ENCODE assay signal across 8 cellular contexts in the genomic region with DNA sequence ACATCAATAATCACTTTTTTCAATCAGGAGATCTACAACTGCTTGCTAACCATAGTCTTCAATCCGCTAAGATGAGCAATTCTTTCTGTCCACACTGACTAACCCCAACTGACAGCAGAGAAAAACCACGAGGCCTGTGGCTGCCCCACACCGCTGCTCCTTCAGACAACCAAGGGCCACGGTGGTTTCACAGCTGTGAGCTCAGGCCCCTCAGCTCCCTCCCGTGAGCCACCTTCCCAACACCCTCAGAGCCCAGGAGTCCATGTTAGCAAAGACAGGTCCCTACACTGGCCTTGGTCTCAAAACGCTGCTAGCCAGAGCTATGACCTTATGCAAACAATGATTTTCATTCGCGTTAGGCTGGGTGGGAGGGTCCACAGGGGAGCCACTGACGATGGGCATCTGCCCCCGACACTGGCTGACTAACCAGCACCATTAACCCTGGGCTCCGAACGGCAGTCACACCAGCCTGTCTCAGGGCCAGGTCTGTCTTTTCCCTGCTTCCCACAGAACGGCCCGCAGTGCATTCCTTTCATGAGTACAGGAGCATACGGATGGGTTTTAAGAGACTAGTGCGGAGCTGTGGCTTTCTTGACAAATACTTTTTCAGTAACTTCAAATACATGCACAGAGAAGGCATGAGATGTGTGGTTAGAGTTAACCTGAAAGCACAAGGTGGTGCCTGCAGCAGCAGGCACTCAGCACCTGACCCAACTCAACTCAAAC.
DNase-seq lines count a peak whose midpoint lies in the region; ATAC-seq and TF ChIP-seq lines count a peak whose summit lies in the region.

No MANE protein-coding gene starts in this region.

- peaks cover 46% of the 10 kb centered on the region for H3K4me1 ChIP-seq in body of pancreas
- peaks cover 6% of the 10 kb centered on the region for H3K4me1 ChIP-seq in colonic mucosa

- H3K27ac ChIP-seq in body of pancreas (peak overlapping the region in 3 of 4 donors; percentile 15 to 42 (median 41)), colonic mucosa (no peak overlapping the region)

- TF ChIP-seq CTCF in body of pancreas (IDR thresholded peaks at IDR 0.05) (no peak), omental fat pad (IDR thresholded peaks at IDR 0.05) (no peak), colonic mucosa (IDR thresholded peaks at IDR 0.05) (no peak)

- H3K4me3 ChIP-seq in body of pancreas (no peak overlapping the region), colonic mucosa (no peak overlapping the region)

- TF ChIP-seq POLR2A in body of pancreas (IDR thresholded peaks at IDR 0.05), result no peak

- no peaks in the 10 kb centered on the region for H3K36me3 ChIP-seq in body of pancreas (replicated peaks in 1 of 2; ENCODE audit: insufficient read depth in 1 of 2, low read depth in 2 of 2)
- H3K36me3 ChIP-seq in colonic mucosa, result no peaks in the 10 kb centered on the region

- WGBS in body of pancreas, 2 donors, result 29 to 38% methylated on average over 16 of the region's 16 CpGs

- ATAC-seq in GM18508 (IDR thresholded peaks at IDR 0.05; ENCODE audit: insufficient read depth, unreplicated experiment), result peak; percentile 58
- ATAC-seq in HG02763 (IDR thresholded peaks at IDR 0.05; ENCODE audit: unreplicated experiment), result peak; percentile 63
- peak; percentile 64 for ATAC-seq in SK-N-SH treated with all-trans-retinoic acid at 6 μM for 48 hours
- ATAC-seq in body of pancreas, result peak; percentile 28
- ATAC-seq in omental fat pad (ENCODE audit: low FRiP score), result peak; percentile 57

- no peak overlapping the region for H3K9ac ChIP-seq in colonic mucosa (ENCODE audit: low read depth in 2 of 2, low read length in 2 of 2)

- DNase-seq in body of pancreas (peak in 1 of 4 donors; percentile 37), omental fat pad (ENCODE audit: low spot score) (no peak), colonic mucosa (no peak), ecto neural progenitor cell (ENCODE audit: low spot score) (no peak), SHP77 treated with DMSO at 0.1 percent for 48 hours (lab: John Stamatoyannopoulos, UW) (no peak)

- H3K27me3 ChIP-seq in body of pancreas (no peaks in the 10 kb centered on the region), colonic mucosa (no peaks in the 10 kb centered on the region)

- no peaks in the 10 kb centered on the region for H3K9me3 ChIP-seq in body of pancreas
- no peaks in the 10 kb centered on the region for H3K9me3 ChIP-seq in colonic mucosa

- intact Hi-C loops in body of pancreas (cut with DNase I), result no loop called here
- intact Hi-C loops in colonic mucosa (cut with DNase I), result no loop called here

TF ChIP-seq in SK-N-SH treated with all-trans-retinoic acid at 6 μM for 48 hours, 23 proteins besides CTCF, POLR2A, EP300 and RAD21:
- TF ChIP-seq, protein P1, sequence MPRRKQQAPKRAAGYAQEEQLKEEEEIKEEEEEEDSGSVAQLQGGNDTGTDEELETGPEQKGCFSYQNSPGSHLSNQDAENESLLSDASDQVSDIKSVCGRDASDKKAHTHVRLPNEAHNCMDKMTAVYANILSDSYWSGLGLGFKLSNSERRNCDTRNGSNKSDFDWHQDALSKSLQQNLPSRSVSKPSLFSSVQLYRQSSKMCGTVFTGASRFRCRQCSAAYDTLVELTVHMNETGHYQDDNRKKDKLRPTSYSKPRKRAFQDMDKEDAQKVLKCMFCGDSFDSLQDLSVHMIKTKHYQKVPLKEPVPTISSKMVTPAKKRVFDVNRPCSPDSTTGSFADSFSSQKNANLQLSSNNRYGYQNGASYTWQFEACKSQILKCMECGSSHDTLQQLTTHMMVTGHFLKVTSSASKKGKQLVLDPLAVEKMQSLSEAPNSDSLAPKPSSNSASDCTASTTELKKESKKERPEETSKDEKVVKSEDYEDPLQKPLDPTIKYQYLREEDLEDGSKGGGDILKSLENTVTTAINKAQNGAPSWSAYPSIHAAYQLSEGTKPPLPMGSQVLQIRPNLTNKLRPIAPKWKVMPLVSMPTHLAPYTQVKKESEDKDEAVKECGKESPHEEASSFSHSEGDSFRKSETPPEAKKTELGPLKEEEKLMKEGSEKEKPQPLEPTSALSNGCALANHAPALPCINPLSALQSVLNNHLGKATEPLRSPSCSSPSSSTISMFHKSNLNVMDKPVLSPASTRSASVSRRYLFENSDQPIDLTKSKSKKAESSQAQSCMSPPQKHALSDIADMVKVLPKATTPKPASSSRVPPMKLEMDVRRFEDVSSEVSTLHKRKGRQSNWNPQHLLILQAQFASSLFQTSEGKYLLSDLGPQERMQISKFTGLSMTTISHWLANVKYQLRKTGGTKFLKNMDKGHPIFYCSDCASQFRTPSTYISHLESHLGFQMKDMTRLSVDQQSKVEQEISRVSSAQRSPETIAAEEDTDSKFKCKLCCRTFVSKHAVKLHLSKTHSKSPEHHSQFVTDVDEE (CRISPR knock-in tag; IDR thresholded peaks at IDR 0.05), result no peak
- TF ChIP-seq GLIS3 (CRISPR knock-in tag; IDR thresholded peaks at IDR 0.05) (no peak), PPARA (CRISPR knock-in tag; IDR thresholded peaks at IDR 0.05; ENCODE audit: borderline replicate concordance) (no peak), ZNF565 (CRISPR knock-in tag; conservative IDR thresholded peaks at IDR 0.05; ENCODE audit: low read depth) (no peak), ESRRG (CRISPR knock-in tag; IDR thresholded peaks at IDR 0.05) (no peak), ZNF70 (CRISPR knock-in tag; IDR thresholded peaks at IDR 0.05) (no peak), RARB (CRISPR knock-in tag; IDR thresholded peaks at IDR 0.05) (no peak), TOX (CRISPR knock-in tag; IDR thresholded peaks at IDR 0.05; ENCODE audit: borderline replicate concordance) (no peak), BACH2 (CRISPR knock-in tag; IDR thresholded peaks at IDR 0.05; ENCODE audit: borderline replicate concordance) (no peak), ISL1 (CRISPR knock-in tag; IDR thresholded peaks at IDR 0.05) (no peak), OSR1 (CRISPR knock-in tag; IDR thresholded peaks at IDR 0.05) (no peak), ZFP3 (CRISPR knock-in tag; IDR thresholded peaks at IDR 0.05) (no peak)
- TF ChIP-seq, protein P2, sequence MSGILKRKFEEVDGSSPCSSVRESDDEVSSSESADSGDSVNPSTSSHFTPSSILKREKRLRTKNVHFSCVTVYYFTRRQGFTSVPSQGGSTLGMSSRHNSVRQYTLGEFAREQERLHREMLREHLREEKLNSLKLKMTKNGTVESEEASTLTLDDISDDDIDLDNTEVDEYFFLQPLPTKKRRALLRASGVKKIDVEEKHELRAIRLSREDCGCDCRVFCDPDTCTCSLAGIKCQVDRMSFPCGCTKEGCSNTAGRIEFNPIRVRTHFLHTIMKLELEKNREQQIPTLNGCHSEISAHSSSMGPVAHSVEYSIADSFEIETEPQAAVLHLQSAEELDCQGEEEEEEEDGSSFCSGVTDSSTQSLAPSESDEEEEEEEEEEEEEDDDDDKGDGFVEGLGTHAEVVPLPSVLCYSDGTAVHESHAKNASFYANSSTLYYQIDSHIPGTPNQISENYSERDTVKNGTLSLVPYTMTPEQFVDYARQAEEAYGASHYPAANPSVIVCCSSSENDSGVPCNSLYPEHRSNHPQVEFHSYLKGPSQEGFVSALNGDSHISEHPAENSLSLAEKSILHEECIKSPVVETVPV (CRISPR knock-in tag; IDR thresholded peaks at IDR 0.05), result no peak
- TF ChIP-seq, protein P3, sequence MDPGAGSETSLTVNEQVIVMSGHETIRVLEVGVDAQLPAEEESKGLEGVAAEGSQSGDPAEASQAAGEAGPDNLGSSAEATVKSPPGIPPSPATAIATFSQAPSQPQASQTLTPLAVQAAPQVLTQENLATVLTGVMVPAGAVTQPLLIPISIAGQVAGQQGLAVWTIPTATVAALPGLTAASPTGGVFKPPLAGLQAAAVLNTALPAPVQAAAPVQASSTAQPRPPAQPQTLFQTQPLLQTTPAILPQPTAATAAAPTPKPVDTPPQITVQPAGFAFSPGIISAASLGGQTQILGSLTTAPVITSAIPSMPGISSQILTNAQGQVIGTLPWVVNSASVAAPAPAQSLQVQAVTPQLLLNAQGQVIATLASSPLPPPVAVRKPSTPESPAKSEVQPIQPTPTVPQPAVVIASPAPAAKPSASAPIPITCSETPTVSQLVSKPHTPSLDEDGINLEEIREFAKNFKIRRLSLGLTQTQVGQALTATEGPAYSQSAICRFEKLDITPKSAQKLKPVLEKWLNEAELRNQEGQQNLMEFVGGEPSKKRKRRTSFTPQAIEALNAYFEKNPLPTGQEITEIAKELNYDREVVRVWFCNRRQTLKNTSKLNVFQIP (CRISPR knock-in tag; IDR thresholded peaks at IDR 0.05; ENCODE audit: borderline replicate concordance, low read depth), result no peak
TF ChIP-seq in SK-N-SH treated with all-trans-retinoic acid at 6 μM for 48 hours: peak in this region for 0.
